17 cellular contexts compared by ENCODE assay signal in the genomic region with DNA sequence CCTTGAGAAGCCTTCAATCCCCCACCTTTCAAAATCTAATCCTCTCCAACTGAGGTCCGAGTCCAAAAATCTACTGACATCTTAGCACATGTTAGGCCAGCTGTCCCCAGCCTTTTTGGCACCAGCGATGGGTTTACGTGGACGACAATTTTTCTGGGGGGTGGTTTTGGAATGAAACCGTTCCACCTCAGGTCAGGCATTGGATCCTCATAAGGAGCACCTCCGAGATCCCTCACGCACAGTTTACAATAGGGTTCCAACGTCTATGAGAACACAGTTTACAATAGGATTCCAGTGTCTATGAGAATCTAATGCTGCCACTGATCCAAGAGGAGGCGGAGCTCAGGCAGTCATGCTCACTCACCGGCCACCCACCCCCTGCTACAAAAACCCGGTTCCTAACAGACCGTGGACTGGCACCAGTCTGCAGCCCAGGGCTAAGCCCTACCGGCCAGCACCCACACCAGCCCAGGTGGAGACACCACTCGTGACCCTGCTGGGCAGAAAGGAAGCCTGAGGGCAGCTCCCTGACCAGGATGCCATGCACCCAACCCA.
"Had no signal": no experiment of that assay in that cellular context is flagged by ENCODE, and none has a peak within 500 bp of the region (broad histone marks: within the 10 kb centered on the region; RNA-seq: fewer than 3 reads in every experiment).

No MANE protein-coding gene starts in this region.

- H3K4me3 Mint-ChIP-seq: activated CD8-positive, alpha-beta T cell treated with anti-CD3 and anti-CD28 coated beads for 36 hours; activated naive CD4-positive, alpha-beta T cell treated with anti-CD3 and anti-CD28 coated beads, Interleukin-2, amount 50 U/mL, for 24 hours; activated T-cell treated with anti-CD3 and anti-CD28 coated beads, Interleukin-2, amount 50 U/mL, for 4 hours; naive thymus-derived CD4-positive, alpha-beta T cell had no signal

- H3K36me3 ChIP-seq: adrenal gland, colonic mucosa, left lung, upper lobe of left lung had no signal

- H2AFZ ChIP-seq: parathyroid adenoma had no signal

- H3K36me3 Mint-ChIP-seq: activated naive CD4-positive, alpha-beta T cell treated with anti-CD3 and anti-CD28 coated beads, Interleukin-2, amount 50 U/mL, for 24 hours; naive thymus-derived CD4-positive, alpha-beta T cell had no signal

- H3K27me3 ChIP-seq: adrenal gland, colonic mucosa, left lung, upper lobe of left lung had no signal

- H3K4me3 ChIP-seq: adrenal gland, colonic mucosa, left lung, mucosa of descending colon, upper lobe of left lung had no signal

- H3K27ac Mint-ChIP-seq: activated CD8-positive, alpha-beta T cell treated with anti-CD3 and anti-CD28 coated beads for 36 hours; activated naive CD4-positive, alpha-beta T cell treated with anti-CD3 and anti-CD28 coated beads, Interleukin-2, amount 50 U/mL, for 24 hours; naive thymus-derived CD4-positive, alpha-beta T cell had no signal

- H3K27ac ChIP-seq: colonic mucosa, parathyroid adenoma, upper lobe of left lung had no signal

- H3K27me3 Mint-ChIP-seq: activated CD8-positive, alpha-beta T cell treated with anti-CD3 and anti-CD28 coated beads for 36 hours had no signal

- H3K9me3 Mint-ChIP-seq: activated CD8-positive, alpha-beta T cell treated with anti-CD3 and anti-CD28 coated beads for 36 hours; activated naive CD4-positive, alpha-beta T cell treated with anti-CD3 and anti-CD28 coated beads, Interleukin-2, amount 50 U/mL, for 24 hours had no signal

- H3K4me1 Mint-ChIP-seq: activated naive CD4-positive, alpha-beta T cell treated with anti-CD3 and anti-CD28 coated beads, Interleukin-2, amount 50 U/mL, for 24 hours had no signal

- H3K9ac ChIP-seq: parathyroid adenoma had no signal

- ATAC-seq: activated CD8-positive, alpha-beta T cell treated with anti-CD3 and anti-CD28 coated beads for 36 hours; activated T-cell treated with anti-CD3 and anti-CD28 coated beads, Interleukin-2, amount 50 U/mL, for 4 hours; mucosa of descending colon; naive thymus-derived CD4-positive, alpha-beta T cell had no signal

- DNase-seq: activated CD8-positive, alpha-beta T cell treated with anti-CD3 and anti-CD28 coated beads for 36 hours; activated effector memory CD4-positive, alpha-beta T cell treated with Interleukin-2 at 50 U/mL for 16 hours; activated T-cell treated with anti-CD3 and anti-CD28 coated beads, Interleukin-2, amount 50 U/mL, for 4 hours; adrenal gland; colonic mucosa; hippocampal formation; left lung; mucosa of descending colon; naive thymus-derived CD4-positive, alpha-beta T cell; small intestine; stimulated activated CD4-positive, alpha-beta T cell treated with anti-CD3 and anti-CD28 coated beads, Interleukin-4, amount 100 ng/mL, for 4 hours; stimulated activated CD8-positive, alpha-beta memory T cell treated with anti-CD3 and anti-CD28 coated beads, Interleukin-4, amount 100 ng/mL, for 48 hours; stimulated activated naive CD4-positive, alpha-beta T cell treated with Interleukin-2 at 50 U/mL for 16 hours; T-helper 9 cell; upper lobe of left lung had no signal

- H3K9me3 ChIP-seq: adrenal gland, colonic mucosa, left lung, mucosa of descending colon, upper lobe of left lung had no signal

- H3K4me1 ChIP-seq: colonic mucosa had no signal
